18 cellular contexts compared by ENCODE assay signal in genomic region chr17:1965556-1966273, GRCh38. TPM values are rescaled to one million over a fixed set of nuclear protein-coding genes. Genes with fewer than 3 reads are reported as not detected.
DNase-seq lines count a peak whose midpoint lies in the region; ATAC-seq, FAIRE-seq and TF ChIP-seq lines count a peak whose summit lies in the region.
"Had no signal": no experiment of that assay in that cellular context is flagged by ENCODE, and none has a peak within 500 bp of the region (broad histone marks: within the 10 kb centered on the region; RNA-seq: fewer than 3 reads in every experiment).

No MANE protein-coding gene starts in this region.

- peak; percentile 38 for ATAC-seq in HepG2
- no peak for ATAC-seq in right lobe of liver
- ATAC-seq in Panc1: peak; percentile 59; the same call in 1 of the 2 replicates
- ATAC-seq in GM19467 (IDR thresholded peaks at IDR 0.05; ENCODE audit: unreplicated experiment): no peak
- ATAC-seq: activated naive CD8-positive, alpha-beta T cell treated with anti-CD3 and anti-CD28 coated beads, Interleukin-2, amount 50 U/mL, for 24 hours had no signal

- peaks cover 4% of the 10 kb centered on the region for H3K27me3 Mint-ChIP-seq in endothelial cell (ENCODE audit: unreplicated experiment)

- H3K36me3 Mint-ChIP-seq in endothelial cell (ENCODE audit: low read depth, unreplicated experiment): peaks cover 4% of the 10 kb centered on the region

- no peaks in the 10 kb centered on the region for H3K36me3 ChIP-seq in HepG2 (replicated peaks in 1 of 2; ENCODE audit: control insufficient read depth in 1 of 2, insufficient read depth in 2 of 2, low read length in 2 of 2)
- H3K36me3 ChIP-seq in right lobe of liver: no peaks in the 10 kb centered on the region
- H3K36me3 ChIP-seq in Panc1 (ENCODE audit: control insufficient read depth, insufficient read depth, low read length): no peaks in the 10 kb centered on the region
- no peaks in the 10 kb centered on the region for H3K36me3 ChIP-seq in mesodermal cell (ENCODE audit: control insufficient read depth, insufficient read depth, low read length)
- no peaks in the 10 kb centered on the region for H3K36me3 ChIP-seq in MM.1S (replicated peaks; ENCODE audit: insufficient read depth, low read length)
- H3K36me3 ChIP-seq: uterus had no signal

- peaks cover 9 to 45% of the 10 kb centered on the region in 2 experiments for H3K27me3 ChIP-seq in HepG2 (ENCODE audit: control insufficient read depth in 1 of 2, insufficient read depth in 2 of 2, low read length in 2 of 2)
- no peaks in the 10 kb centered on the region for H3K27me3 ChIP-seq in right lobe of liver
- no peaks in the 10 kb centered on the region for H3K27me3 ChIP-seq in Panc1 (ENCODE audit: control insufficient read depth, insufficient read depth, low read length)
- H3K27me3 ChIP-seq in MM.1S (replicated peaks; ENCODE audit: insufficient read depth, low read length): peaks cover 86% of the 10 kb centered on the region
- H3K27me3 ChIP-seq: uterus had no signal

- intact Hi-C loops in HepG2 (cut with micrococcal nuclease; ENCODE audit: unreplicated experiment): no loop called here
- intact Hi-C loops in right lobe of liver (cut with DNase I): no loop called here
- intact Hi-C loops in Panc1 (cut with micrococcal nuclease; ENCODE audit: unreplicated experiment): no loop called here

- H3K4me1 ChIP-seq in HepG2 (ENCODE audit: insufficient read depth, low read length) (peaks cover 21% of the 10 kb centered on the region), right lobe of liver (no peaks in the 10 kb centered on the region), Panc1 (ENCODE audit: control insufficient read depth, insufficient read depth, low read length) (no peaks in the 10 kb centered on the region; the same call in 1 of the 2 replicates), mesodermal cell (ENCODE audit: control insufficient read depth, insufficient read depth, low read length, poor library complexity, severe bottlenecking) (peaks cover 13% of the 10 kb centered on the region), MM.1S (ENCODE audit: low read length) (no peaks in the 10 kb centered on the region)
- H3K4me1 ChIP-seq: uterus had no signal

- H3K4me2 ChIP-seq in HepG2 (ENCODE audit: low read depth, low read length): no peak overlapping the region
- no peak overlapping the region for H3K4me2 ChIP-seq in MM.1S (ENCODE audit: low read depth, low read length)

- no peak overlapping the region for H3K9ac ChIP-seq in HepG2 (ENCODE audit: insufficient read depth, low read depth, low read length)
- H3K9ac ChIP-seq in MM.1S (ENCODE audit: low read length): no peak overlapping the region

- no peaks in the 10 kb centered on the region for H3F3A ChIP-seq in MM.1S (ENCODE audit: insufficient read depth, low read length)

- TF ChIP-seq EP300 in HepG2 (IDR thresholded peaks at IDR 0.05; ENCODE audit: low read depth in 2 of 2, low read length in 2 of 2) (no peak), HepG2 (CRISPR knock-in tag; IDR thresholded peaks at IDR 0.05; ENCODE audit: borderline replicate concordance) (no peak)

- FAIRE-seq in HepG2 (lab: Jason Lieb, UNC): no peak
- FAIRE-seq: endometrium, H54 had no signal

- H3K4me1 Mint-ChIP-seq in endothelial cell (ENCODE audit: unreplicated experiment): peaks cover 6% of the 10 kb centered on the region

- no peaks in the 10 kb centered on the region for H3K9me3 Mint-ChIP-seq in endothelial cell (ENCODE audit: unreplicated experiment)
- H3K9me3 Mint-ChIP-seq: activated naive CD8-positive, alpha-beta T cell treated with anti-CD3 and anti-CD28 coated beads, Interleukin-2, amount 50 U/mL, for 24 hours; central memory CD8-positive, alpha-beta T cell had no signal

- BruUV-seq in HepG2 (replicated peaks; lab: Mats Ljungman, UMichigan) (no TSS peak), Panc1 (replicated peaks; lab: Mats Ljungman, UMichigan) (no TSS peak)

- H3K9me2 ChIP-seq in MM.1S (replicated peaks; ENCODE audit: insufficient read depth, low read length): no peaks in the 10 kb centered on the region

- POLR2A ChIA-PET in HepG2 (lab: Yijun Ruan, JAX) (no interaction called here), Panc1 (lab: Charles Lee) (no interaction called here)

- no peak overlapping the region for H3K27ac Mint-ChIP-seq in endothelial cell (ENCODE audit: unreplicated experiment)
- H3K27ac Mint-ChIP-seq: activated naive CD8-positive, alpha-beta T cell treated with anti-CD3 and anti-CD28 coated beads, Interleukin-2, amount 50 U/mL, for 24 hours; stimulated activated naive CD8-positive, alpha-beta T cell treated with anti-CD3 and anti-CD28 coated beads, Interleukin-15, Interleukin-2, amounts not matched to agents 100 ng/mL and 50 ng/mL, for 24 hours had no signal

- H3K9me3 ChIP-seq in HepG2 (ENCODE audit: low read length) (no peaks in the 10 kb centered on the region), right lobe of liver (no peaks in the 10 kb centered on the region), Panc1 (ENCODE audit: control insufficient read depth, insufficient read depth, low read depth, low read length) (no peaks in the 10 kb centered on the region), mesodermal cell (ENCODE audit: control insufficient read depth, low read length) (no peaks in the 10 kb centered on the region), MM.1S (replicated peaks; ENCODE audit: insufficient read depth, low read length) (no peaks in the 10 kb centered on the region)
- H3K9me3 ChIP-seq: uterus had no signal

- 20% methylated on average over 7 of the region's 21 CpGs for WGBS in HepG2 (ENCODE audit: low lambda C conversion rate)
- 97% methylated on average over 13 of the region's 21 CpGs for WGBS in right lobe of liver (ENCODE audit: insufficient coverage, low coverage, low lambda C conversion rate, missing lambda C conversion rate)
- WGBS in mesodermal cell (ENCODE audit: insufficient coverage in 2 of 2), 2 experiments: 83 to 86% methylated on average over 13 to 20 of the region's 21 CpGs

- H4K20me1 ChIP-seq in HepG2 (ENCODE audit: insufficient read depth, low read length): no peaks in the 10 kb centered on the region
- H4K20me1 ChIP-seq in MM.1S (ENCODE audit: insufficient read depth, low read length): no peaks in the 10 kb centered on the region

- in situ Hi-C loops in HepG2 (cut with HindIII; ENCODE audit: extremely low pct_ligation_motif_present, low pct_unique_long_range_greater_than_20kb) (no loop called here), Panc1 (cut with HindIII; ENCODE audit: low pct_unique_long_range_greater_than_20kb, low sequenced_read_pairs) (no loop called here)

- TF ChIP-seq POLR2A in HepG2 (IDR thresholded peaks at IDR 0.05; ENCODE audit: insufficient read depth in 1 of 2, low read depth in 2 of 2, low read length in 2 of 2) (no peak), right lobe of liver (IDR thresholded peaks at IDR 0.05) (no peak)

- H3K4me3 ChIP-seq in HepG2 (replicated peaks in 1 of 3; ENCODE audit: insufficient read depth in 1 of 3, low read depth in 2 of 3, low read length in 3 of 3) (no peak overlapping the region), right lobe of liver (no peak overlapping the region), Panc1 (ENCODE audit: low read depth in 2 of 2, low read length in 2 of 2) (no peak overlapping the region), mesodermal cell (ENCODE audit: extremely low read depth, insufficient read depth, low read length, poor library complexity, severe bottlenecking) (no peak overlapping the region), MM.1S (ENCODE audit: low read length) (no peak overlapping the region)
- H3K4me3 ChIP-seq: uterus had no signal

- H3K4me3 Mint-ChIP-seq in endothelial cell (ENCODE audit: unreplicated experiment): no peak overlapping the region
- H3K4me3 Mint-ChIP-seq: activated naive CD8-positive, alpha-beta T cell treated with anti-CD3 and anti-CD28 coated beads, Interleukin-2, amount 50 U/mL, for 24 hours; central memory CD8-positive, alpha-beta T cell; stimulated activated naive CD8-positive, alpha-beta T cell treated with anti-CD3 and anti-CD28 coated beads, Interleukin-15, Interleukin-2, amounts not matched to agents 100 ng/mL and 50 ng/mL, for 24 hours had no signal

- DNase-seq in HepG2 (ENCODE audit: low spot score) (no peak), right lobe of liver (no peak), Panc1 (ENCODE audit: low read depth, low spot score) (no peak), NOMO-1 (lab: John Stamatoyannopoulos, UW; ENCODE audit: unreplicated experiment in 2 of 2) (no peak), MM.1S (no peak), endothelial cell (ENCODE audit: low spot score) (no peak)
- DNase-seq: activated naive CD8-positive, alpha-beta T cell treated with anti-CD3 and anti-CD28 coated beads, Interleukin-2, amount 50 U/mL, for 24 hours; Calu3; NCI-H2081; NCI-H748 treated with DMSO at 0.1 percent for 48 hours; RPMI8226; uterus had no signal

- CTCF ChIA-PET in HepG2 (lab: Yijun Ruan, JAX; ENCODE audit: low intra/inter-chr PET ratio, low total read pairs) (no interaction called here), Panc1 (lab: Charles Lee) (interaction anchor here (1.2 kb wide), 1 partner anchor 57 kb away, joined by 5 read pairs; no protein-coding TSS in a partner anchor)

- no peak for TF ChIP-seq RAD21 in HepG2 (CRISPR knock-in tag; IDR thresholded peaks at IDR 0.05)

- H3K27ac ChIP-seq in HepG2 (ENCODE audit: extremely low read length, insufficient read depth, low read length): no peak overlapping the region
- no peak overlapping the region for H3K27ac ChIP-seq in right lobe of liver
- no peak overlapping the region for H3K27ac ChIP-seq in Panc1 (ENCODE audit: low read length)
- peak overlapping the region; percentile 16 for H3K27ac ChIP-seq in mesodermal cell (ENCODE audit: low read depth, low read length, severe bottlenecking)
- H3K27ac ChIP-seq in MM.1S (ENCODE audit: low read length): no peak overlapping the region
- H3K27ac ChIP-seq: uterus had no signal

- no peak overlapping the region for H2AFZ ChIP-seq in HepG2 (ENCODE audit: low read length)
- H2AFZ ChIP-seq in MM.1S (ENCODE audit: low read length): no peak overlapping the region

- no peaks in the 10 kb centered on the region for H3K79me2 ChIP-seq in HepG2 (ENCODE audit: insufficient read depth, low read length)
- no peaks in the 10 kb centered on the region for H3K79me2 ChIP-seq in MM.1S (ENCODE audit: low read length)

- TF ChIP-seq CTCF in HepG2 (CRISPR knock-in tag; IDR thresholded peaks at IDR 0.05) (no peak), right lobe of liver (IDR thresholded peaks at IDR 0.05) (no peak), Panc1 (IDR thresholded peaks at IDR 0.05) (no peak), MM.1S (IDR thresholded peaks at IDR 0.05; ENCODE audit: low read length) (no peak), endothelial cell (IDR thresholded peaks at IDR 0.05; ENCODE audit: unreplicated experiment) (no peak)

RNA-seq across cellular contexts. Expression of gene RTN4RL1, which starts 59.4 kb away (rescaled TPM):
- not detected in 2 replicates for total RNA-seq in HepG2 (2016; rRNA removed; fragmentation: Illumina TruSeq; extraction: Trizol)
- not detected in 2 replicates for total RNA-seq in HepG2 (2016; cell fraction: cytosol; rRNA removed; fragmentation: Illumina TruSeq; extraction: Trizol; ENCODE audit: low read depth)
- not detected in 2 replicates for total RNA-seq in HepG2 (2016; cell fraction: insoluble cytoplasmic fraction; rRNA removed; fragmentation: Illumina TruSeq; extraction: Trizol)
- not detected in 2 replicates for total RNA-seq in HepG2 (2016; cell fraction: membrane; rRNA removed; fragmentation: Illumina TruSeq; extraction: Trizol)
- not detected in 2 replicates for total RNA-seq in HepG2 (2016; cell fraction: nucleus; rRNA removed; fragmentation: Illumina TruSeq; extraction: Trizol)
- polyA plus RNA-seq in HepG2 (2011; rRNA removed): 0.01 TPM in 1 of 2 replicates, not detected in the other
- polyA plus RNA-seq in HepG2 (2011; cell fraction: cytosol; rRNA removed): not detected in 2 replicates
- not detected in 2 replicates for polyA plus RNA-seq in HepG2 (2011; cell fraction: nucleus; rRNA removed)
- polyA plus RNA-seq in HepG2 (2012): not detected in 2 replicates
- polyA plus RNA-seq in HepG2 (2016; cell fraction: cytosol; fragmentation: Illumina TruSeq; extraction: Trizol; ENCODE audit: low read depth): not detected in 2 replicates
- not detected in 2 replicates for polyA plus RNA-seq in HepG2 (2016; cell fraction: insoluble cytoplasmic fraction; fragmentation: Illumina TruSeq; extraction: Trizol; ENCODE audit: low read depth)
- 0.05 TPM in 1 of 2 replicates, not detected in the other for polyA plus RNA-seq in HepG2 (2016; cell fraction: membrane; fragmentation: Illumina TruSeq; extraction: Trizol; ENCODE audit: low read depth)
- not detected in 2 replicates for polyA plus RNA-seq in HepG2 (2016; cell fraction: nucleus; fragmentation: Illumina TruSeq; extraction: Trizol; ENCODE audit: insufficient read depth, low read depth)
- polyA minus RNA-seq in HepG2 (2011; rRNA and poly(A)+ RNA removed; ENCODE audit: low replicate concordance): 0.08 TPM in 1 of 2 replicates, not detected in the other
- not detected in 2 replicates for polyA minus RNA-seq in HepG2 (2011; cell fraction: cytosol; rRNA and poly(A)+ RNA removed)
- not detected in 2 replicates for polyA minus RNA-seq in HepG2 (2011; cell fraction: nucleus; rRNA and poly(A)+ RNA removed)
- 1 to 10 TPM in 5 of 6 experiments, under 1 TPM in 1; 0.54 to 2.6 (median 1.4) TPM for total RNA-seq in right lobe of liver
- total RNA-seq in Panc1 (2021; ENCODE audit: unreplicated experiment): 0.80 TPM
- polyA plus RNA-seq in Panc1 (2012; ENCODE audit: insufficient read length): 1.6 TPM
- polyA plus RNA-seq in mesodermal cell (2013, experiment 1 of 2): 0.52 TPM
- polyA plus RNA-seq in mesodermal cell (2013, experiment 2 of 2): 0.56 TPM
- not detected for total RNA-seq in endothelial cell (ENCODE audit: unreplicated experiment)
- total RNA-seq: Calu3 had no signal

Comparison
In these comparisons a context has a peak if more than half of its experiments do, and no peak if none do; other contexts are left out.
1. ATAC-seq: peak in HepG2 (single experiment) and Panc1 (single experiment); none in right lobe of liver (0 of 4) and GM19467 (single experiment).